38 cellular contexts compared by ENCODE assay signal in the genomic region with DNA sequence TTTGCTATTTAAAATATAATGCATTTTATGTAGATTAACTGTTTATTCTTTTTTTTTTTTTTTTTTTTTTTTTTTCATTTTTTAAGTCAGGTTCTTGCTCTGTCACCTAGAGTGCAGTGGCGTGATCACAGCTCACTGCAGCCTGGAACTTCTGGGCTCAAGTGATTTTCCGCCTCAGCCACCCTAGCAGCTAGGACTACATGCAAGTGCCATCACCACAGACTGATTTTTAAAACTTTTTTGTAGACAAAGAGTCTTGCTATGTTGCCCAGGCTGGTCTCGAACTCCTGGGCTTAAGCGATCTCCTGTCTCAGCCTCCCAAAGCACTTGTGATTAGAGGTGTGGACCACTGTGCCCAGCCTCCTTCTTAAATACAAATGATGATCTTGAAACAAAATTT.
"Had no signal": no experiment of that assay in that cellular context is flagged by ENCODE, and none has a peak within 500 bp of the region (broad histone marks: within the 10 kb centered on the region; RNA-seq: fewer than 3 reads in every experiment).

No MANE protein-coding gene starts in this region.

- H3K27me3 ChIP-seq: adrenal gland, ascending aorta, body of pancreas, brain microvascular endothelial cell, breast epithelium, cardiac muscle cell had no signal

- H3K4me1 Mint-ChIP-seq: activated naive CD4-positive, alpha-beta T cell treated with anti-CD3 and anti-CD28 coated beads, Interleukin-2, amount 10 ng/mL, durations not matched to agents 7 days and 5 days; brain had no signal

- H3K27ac ChIP-seq: adrenal gland, ascending aorta, body of pancreas, brain microvascular endothelial cell, breast epithelium had no signal

- H3K4me3 Mint-ChIP-seq: activated naive CD4-positive, alpha-beta T cell treated with anti-CD3 and anti-CD28 coated beads for 36 hours; activated naive CD4-positive, alpha-beta T cell treated with anti-CD3 and anti-CD28 coated beads, Interleukin-2, amount 10 ng/mL, durations not matched to agents 7 days and 5 days; activated naive CD4-positive, alpha-beta T cell treated with anti-CD3 and anti-CD28 coated beads, Interleukin-2, amount 50 U/mL, for 24 hours; activated naive CD8-positive, alpha-beta T cell; activated naive CD8-positive, alpha-beta T cell treated with anti-CD3 and anti-CD28 coated beads for 36 hours; activated naive CD8-positive, alpha-beta T cell treated with anti-CD3 and anti-CD28 coated beads, Interleukin-2, amount 10 ng/mL, durations not matched to agents 7 days and 5 days; activated naive CD8-positive, alpha-beta T cell treated with anti-CD3 and anti-CD28 coated beads, Interleukin-2, amount 50 U/mL, for 24 hours; activated T-cell treated with anti-CD3 and anti-CD28 coated beads, Interleukin-2, amount 50 U/mL, for 24 hours; activated T-cell treated with anti-CD3 and anti-CD28 coated beads, Interleukin-2, amount 50 U/mL, for 4 hours; activated T-cell treated with anti-CD3 and anti-CD28 coated beads, Interleukin-2, amount 50 U/mL, for 72 hours; activated T-helper 1 cell treated with anti-CD3 and anti-CD28 coated beads, Interleukin-12 subunit alpha, Interleukin-12 subunit beta, Interleukin-2, Interleukin-4 antibody, amounts not matched to agents 30 ng/mL and 10 ng/mL and 1 ng/mL, durations not matched to agents 14 hours and 24 hours and 36 hours; activated T-helper 17 cell treated with anti-CD3 and anti-CD28 coated beads, Interleukin-2, amount 50 U/mL, for 72 hours; brain; central memory CD8-positive, alpha-beta T cell had no signal

- H3K27ac Mint-ChIP-seq: activated naive CD4-positive, alpha-beta T cell treated with anti-CD3 and anti-CD28 coated beads for 36 hours; activated naive CD4-positive, alpha-beta T cell treated with anti-CD3 and anti-CD28 coated beads, Interleukin-2, amount 50 U/mL, for 24 hours; activated naive CD4-positive, alpha-beta T cell treated with anti-CD3 and anti-CD28 coated beads, Interleukin-2, amount 50 U/mL, for 72 hours; activated naive CD8-positive, alpha-beta T cell treated with anti-CD3 and anti-CD28 coated beads for 36 hours; activated naive CD8-positive, alpha-beta T cell treated with anti-CD3 and anti-CD28 coated beads, Interleukin-2, amount 10 ng/mL, durations not matched to agents 7 days and 5 days; activated naive CD8-positive, alpha-beta T cell treated with anti-CD3 and anti-CD28 coated beads, Interleukin-2, amount 50 U/mL, for 24 hours; activated T-cell treated with anti-CD3 and anti-CD28 coated beads, Interleukin-2, amount 50 U/mL, for 24 hours; activated T-cell treated with anti-CD3 and anti-CD28 coated beads, Interleukin-2, amount 50 U/mL, for 72 hours; activated T-helper 1 cell treated with anti-CD3 and anti-CD28 coated beads, Interleukin-12 subunit alpha, Interleukin-12 subunit beta, Interleukin-2, Interleukin-4 antibody, amounts not matched to agents 30 ng/mL and 10 ng/mL and 1 ng/mL, durations not matched to agents 14 hours and 24 hours and 36 hours; activated T-helper 17 cell treated with anti-CD3 and anti-CD28 coated beads, Interleukin-2, amount 50 U/mL, for 72 hours; activated T-helper 2 cell treated with anti-CD3 and anti-CD28 coated beads, Interferon-gamma antibody, Interleukin-2, Interleukin-4, amounts not matched to agents 10 μg/mL and 5 μg/mL and 100 μg/mL, durations not matched to agents 14 hours and 24 hours and 36 hours; brain had no signal

- H3K4me1 ChIP-seq: adrenal gland, body of pancreas, breast epithelium had no signal

- DNase-seq: activated effector memory CD4-positive, alpha-beta T cell treated with anti-CD3 and anti-CD28 coated beads, Interleukin-2, amount 50 U/mL, for 16 hours; activated effector memory CD4-positive, alpha-beta T cell treated with Interleukin-2 at 50 U/mL for 16 hours; activated gamma-delta T cell; activated gamma-delta T cell treated with Interleukin-2 at 50 U/mL for 16 hours; activated naive CD4-positive, alpha-beta T cell; activated naive CD4-positive, alpha-beta T cell treated with anti-CD3 and anti-CD28 coated beads for 36 hours; activated naive CD4-positive, alpha-beta T cell treated with anti-CD3 and anti-CD28 coated beads, Interleukin-2, amount 10 ng/mL, durations not matched to agents 7 days and 5 days; activated naive CD4-positive, alpha-beta T cell treated with anti-CD3 and anti-CD28 coated beads, Interleukin-2, amount 50 U/mL, for 16 hours; activated naive CD4-positive, alpha-beta T cell treated with Interleukin-2 at 50 U/mL for 16 hours; activated naive CD8-positive, alpha-beta T cell treated with anti-CD3 and anti-CD28 coated beads for 36 hours; activated naive CD8-positive, alpha-beta T cell treated with anti-CD3 and anti-CD28 coated beads, Interleukin-2, amount 10 ng/mL, durations not matched to agents 7 days and 5 days; activated naive CD8-positive, alpha-beta T cell treated with anti-CD3 and anti-CD28 coated beads, Interleukin-2, amount 50 U/mL, for 24 hours; activated T-cell treated with anti-CD3 and anti-CD28 coated beads, Interleukin-2, amount 50 U/mL, for 1 hour; activated T-cell treated with anti-CD3 and anti-CD28 coated beads, Interleukin-2, amount 50 U/mL, for 24 hours; activated T-cell treated with anti-CD3 and anti-CD28 coated beads, Interleukin-2, amount 50 U/mL, for 4 hours; activated T-cell treated with anti-CD3 and anti-CD28 coated beads, Interleukin-2, amount 50 U/mL, for 48 hours; activated T-cell treated with anti-CD3 and anti-CD28 coated beads, Interleukin-2, amount 50 U/mL, for 72 hours; adrenal gland; amniotic stem cell; amygdala; anterior cingulate cortex; aorta; body of pancreas; brain microvascular endothelial cell; caudate nucleus; central memory CD4-positive, alpha-beta T cell; cerebellar nuclear complex had no signal

- ATAC-seq: activated naive CD4-positive, alpha-beta T cell treated with anti-CD3 and anti-CD28 coated beads, Interleukin-2, amount 50 U/mL, for 72 hours; activated naive CD8-positive, alpha-beta T cell treated with anti-CD3 and anti-CD28 coated beads, Interleukin-2, amount 50 U/mL, for 24 hours; activated T-cell treated with anti-CD3 and anti-CD28 coated beads, Interleukin-2, amount 50 U/mL, for 4 hours; activated T-cell treated with anti-CD3 and anti-CD28 coated beads, Interleukin-2, amount 50 U/mL, for 72 hours; activated T-helper 17 cell treated with anti-CD3 and anti-CD28 coated beads, Interleukin-2, amount 50 U/mL, for 72 hours; body of pancreas had no signal

- H3K9me3 Mint-ChIP-seq: activated naive CD8-positive, alpha-beta T cell treated with anti-CD3 and anti-CD28 coated beads, Interleukin-2, amount 50 U/mL, for 24 hours; activated T-cell treated with anti-CD3 and anti-CD28 coated beads, Interleukin-2, amount 50 U/mL, for 4 hours; activated T-cell treated with anti-CD3 and anti-CD28 coated beads, Interleukin-2, amount 50 U/mL, for 72 hours; activated T-helper 17 cell treated with anti-CD3 and anti-CD28 coated beads, Interleukin-2, amount 50 U/mL, for 72 hours; central memory CD8-positive, alpha-beta T cell had no signal

- H3K36me3 ChIP-seq: adrenal gland, ascending aorta, brain microvascular endothelial cell, breast epithelium, cardiac muscle cell had no signal

- H3K9me3 ChIP-seq: adrenal gland, ascending aorta, body of pancreas, breast epithelium had no signal

- H3K27me3 Mint-ChIP-seq: activated naive CD4-positive, alpha-beta T cell treated with anti-CD3 and anti-CD28 coated beads, Interleukin-2, amount 10 ng/mL, durations not matched to agents 7 days and 5 days; activated naive CD4-positive, alpha-beta T cell treated with anti-CD3 and anti-CD28 coated beads, Interleukin-2, amount 50 U/mL, for 24 hours; activated naive CD8-positive, alpha-beta T cell; activated naive CD8-positive, alpha-beta T cell treated with anti-CD3 and anti-CD28 coated beads for 36 hours; activated naive CD8-positive, alpha-beta T cell treated with anti-CD3 and anti-CD28 coated beads, Interleukin-2, amount 10 ng/mL, durations not matched to agents 7 days and 5 days; activated naive CD8-positive, alpha-beta T cell treated with anti-CD3 and anti-CD28 coated beads, Interleukin-2, amount 50 U/mL, for 24 hours; activated T-cell treated with anti-CD3 and anti-CD28 coated beads, Interleukin-2, amount 50 U/mL, for 24 hours; activated T-helper 17 cell treated with anti-CD3 and anti-CD28 coated beads, Interleukin-2, amount 50 U/mL, for 72 hours; central memory CD8-positive, alpha-beta T cell had no signal

- H3K4me3 ChIP-seq: adrenal gland, ascending aorta, body of pancreas, breast epithelium, cardiac muscle cell had no signal
